Comparison of ENCODE assay signal across 9 cellular contexts in the genomic region with DNA sequence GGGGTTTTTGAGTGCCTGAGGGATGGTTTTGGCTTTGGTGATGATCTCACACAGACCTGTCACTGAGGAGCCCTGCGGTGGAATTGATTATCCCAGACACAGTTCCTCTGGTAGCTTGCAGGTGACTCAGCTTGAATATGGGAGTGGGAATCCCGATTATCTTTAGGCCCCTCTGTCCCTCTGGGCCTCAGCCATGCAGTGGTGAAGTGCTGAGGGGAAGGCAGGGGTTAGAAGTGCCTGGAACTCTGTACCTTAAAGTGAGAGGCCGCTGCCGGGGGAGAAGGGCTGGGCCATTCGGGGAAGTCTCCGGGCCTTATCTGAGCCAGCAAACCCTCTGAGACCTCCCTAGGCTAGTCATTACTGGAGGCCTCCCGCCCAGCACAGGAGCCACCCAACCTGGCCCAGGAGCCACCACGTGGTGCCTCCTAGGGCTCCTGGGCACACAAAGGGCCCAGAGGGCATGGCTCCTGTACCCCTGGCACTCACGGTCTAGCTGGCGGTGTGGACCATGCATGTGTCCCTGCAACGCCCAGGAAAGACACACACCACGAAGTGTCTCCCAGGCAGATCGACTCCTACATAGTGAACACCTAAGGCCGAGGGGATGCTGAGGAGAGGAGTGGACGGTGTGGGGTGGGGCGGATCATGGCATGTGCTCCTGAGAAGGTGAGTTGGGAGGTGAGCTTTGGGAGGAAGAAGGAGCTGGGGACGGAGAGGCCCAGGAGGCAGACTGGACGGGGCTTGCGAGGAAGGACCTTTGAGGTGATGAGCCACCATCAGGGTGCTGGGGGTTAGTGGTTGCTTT. TPM values are rescaled to one million over a fixed set of nuclear protein-coding genes. Genes with fewer than 3 reads are reported as not detected.
DNase-seq lines count a peak whose midpoint lies in the region; ATAC-seq and TF ChIP-seq lines count a peak whose summit lies in the region.
"Had no signal": no experiment of that assay in that cellular context is flagged by ENCODE, and none has a peak within 500 bp of the region (broad histone marks: within the 10 kb centered on the region; RNA-seq: fewer than 3 reads in every experiment).

No MANE protein-coding gene starts in this region.

- peaks cover 0 to 18% (median 0%) of the 10 kb centered on the region in 4 donors for H3K36me3 ChIP-seq in stomach

- ATAC-seq in HG02885 (IDR thresholded peaks at IDR 0.05; ENCODE audit: poor library complexity, unreplicated experiment) (peak; percentile 43), esophagus mucosa (no peak)
- peak; percentile 39 to 46 for ATAC-seq in activated naive CD4-positive, alpha-beta T cell treated with anti-CD3 and anti-CD28 coated beads, Interleukin-2, amount 50 U/mL, for 72 hours

- H3K4me3 ChIP-seq in stomach, result peak overlapping the region in 2 of 4 donors; percentile 3 to 6

- TF ChIP-seq CTCF in stomach (IDR thresholded peaks at IDR 0.05), result no peak

- intact Hi-C loops in stomach (cut with DNase I; ENCODE audit: low total_unique reads), result no loop called here

- H3K9me3 Mint-ChIP-seq in activated naive CD4-positive, alpha-beta T cell treated with anti-CD3 and anti-CD28 coated beads, Interleukin-2, amount 50 U/mL, for 72 hours, result no peaks in the 10 kb centered on the region
- no peaks in the 10 kb centered on the region for H3K9me3 Mint-ChIP-seq in immature natural killer cell

- no peaks in the 10 kb centered on the region for H3K27me3 ChIP-seq in stomach

- H3K27ac Mint-ChIP-seq in activated naive CD4-positive, alpha-beta T cell treated with anti-CD3 and anti-CD28 coated beads, Interleukin-2, amount 50 U/mL, for 72 hours, result peak overlapping the region; percentile 71 to 94
- H3K27ac Mint-ChIP-seq in immature natural killer cell, result peak overlapping the region; percentile 23 to 88 (median 69)

- peak overlapping the region; percentile 6 to 86 (median 79) for H3K27ac ChIP-seq in stomach
- H3K27ac ChIP-seq: KMS-11 had no signal

- peaks cover 70 to 100% (median 89%) of the 10 kb centered on the region in 4 donors for H3K4me1 ChIP-seq in stomach

- H3K4me1 Mint-ChIP-seq in immature natural killer cell, result peaks cover 46 to 47% of the 10 kb centered on the region in 2 donors

- peaks cover 7 to 30% of the 10 kb centered on the region in 2 donors for H3K36me3 Mint-ChIP-seq in activated naive CD4-positive, alpha-beta T cell treated with anti-CD3 and anti-CD28 coated beads, Interleukin-2, amount 50 U/mL, for 72 hours
- H3K36me3 Mint-ChIP-seq in immature natural killer cell, result peaks cover 0 to 3% (median 3%) of the 10 kb centered on the region in 3 donors

- no peaks in the 10 kb centered on the region for H3K9me3 ChIP-seq in stomach

- H3K27me3 Mint-ChIP-seq in immature natural killer cell (ENCODE audit: low read depth in 3 of 3), result no peaks in the 10 kb centered on the region

- no peak for DNase-seq in activated naive CD4-positive, alpha-beta T cell treated with anti-CD3 and anti-CD28 coated beads, Interleukin-2, amount 50 U/mL, for 72 hours (ENCODE audit: low spot score in 2 of 2)
- DNase-seq in immature natural killer cell (no peak), stomach (no peak), NCI-H748 (lab: John Stamatoyannopoulos, UW; ENCODE audit: unreplicated experiment) (no peak), globus pallidus (ENCODE audit: low spot score) (no peak)
- DNase-seq in effector CD8-positive, alpha-beta T cell (lab: John Stamatoyannopoulos, UW), result no peak

- no peak for TF ChIP-seq EP300 in stomach (IDR thresholded peaks at IDR 0.05)

- 54 to 71% (median 61%) methylated on average over 13 to 19 of the region's 19 CpGs for WGBS in stomach, 5 donors

- TF ChIP-seq POLR2A in stomach (IDR thresholded peaks at IDR 0.05), result no peak

- peak overlapping the region; percentile 46 to 78 (median 64) for H3K4me3 Mint-ChIP-seq in immature natural killer cell

RNA-seq across cellular contexts. Expression of a gene that starts 56.2 kb away (rescaled TPM):
- total RNA-seq in activated naive CD4-positive, alpha-beta T cell treated with anti-CD3 and anti-CD28 coated beads, Interleukin-2, amount 50 U/mL, for 72 hours, result 100 to 1,000 TPM; 157 to 235 TPM
- polyA plus RNA-seq in immature natural killer cell, result 10 to 100 TPM; 48.8 to 96.3 (median 72.2) TPM
- total RNA-seq in stomach, result 10 to 100 TPM; 32.7 to 60.9 (median 54.5) TPM
- polyA plus RNA-seq in stomach, result 10 to 100 TPM; 42.6 to 48.0 (median 43.7) TPM
- total RNA-seq in esophagus mucosa, result 133 TPM
